Comparison of ENCODE assay signal across 11 cellular contexts in the genomic region with DNA sequence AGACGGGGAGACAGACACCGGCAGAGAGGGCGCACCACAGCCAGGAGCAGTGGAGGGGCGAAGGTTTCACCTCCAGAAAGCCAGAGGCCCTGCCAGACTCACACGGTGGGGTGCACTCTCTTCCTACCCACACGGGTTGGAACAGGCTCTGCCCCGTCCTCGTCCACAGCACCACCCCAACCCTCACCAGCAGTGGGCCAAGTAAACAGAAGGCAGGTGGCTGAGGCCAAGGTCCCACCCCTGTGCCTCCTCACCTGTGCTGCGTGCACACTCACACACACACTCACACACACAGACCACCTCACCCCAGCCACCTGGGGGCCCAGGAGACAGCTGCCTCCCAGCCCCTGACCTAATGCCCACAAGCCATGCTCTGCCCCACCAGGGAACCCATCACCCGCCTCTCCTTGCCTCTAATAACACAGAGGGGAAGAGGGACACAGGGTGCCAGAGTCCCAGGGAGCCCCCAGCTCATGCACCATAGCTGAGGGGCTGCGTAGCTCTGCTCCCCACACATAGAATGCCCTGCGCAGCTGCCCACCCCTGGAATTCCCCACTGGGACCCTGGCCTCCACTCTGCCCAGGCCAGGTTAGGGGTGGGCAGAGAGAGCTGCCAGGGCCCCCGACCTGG. TPM values are rescaled to one million over a fixed set of nuclear protein-coding genes. Genes with fewer than 3 reads are reported as not detected.
DNase-seq lines count a peak whose midpoint lies in the region; ATAC-seq and TF ChIP-seq lines count a peak whose summit lies in the region.
"Had no signal": no experiment of that assay in that cellular context is flagged by ENCODE, and none has a peak within 500 bp of the region (broad histone marks: within the 10 kb centered on the region; RNA-seq: fewer than 3 reads in every experiment).

No MANE protein-coding gene starts in this region.

- peak overlapping the region; percentile 95 for H3K4me3 Mint-ChIP-seq in chondrocyte (ENCODE audit: unreplicated experiment)

- H3K36me3 ChIP-seq in Karpas-422 (ENCODE audit: insufficient read depth, low read length) (no peaks in the 10 kb centered on the region), lower lobe of right lung (no peaks in the 10 kb centered on the region), suprapubic skin (no peaks in the 10 kb centered on the region)

- peak overlapping the region; percentile 3 for H3K4me2 ChIP-seq in Karpas-422 (ENCODE audit: low read depth, low read length, poor library complexity, severe bottlenecking)

- H3K27ac Mint-ChIP-seq in chondrocyte (ENCODE audit: unreplicated experiment): peak overlapping the region; percentile 96

- H2AFZ ChIP-seq in Karpas-422 (ENCODE audit: low read length): no peak overlapping the region

- DNase-seq in Karpas-422: no peak
- peak; percentile 83 for DNase-seq in chondrocyte (ENCODE audit: low spot score)
- no peak for DNase-seq in lower lobe of right lung
- no peak for DNase-seq in suprapubic skin (ENCODE audit: low spot score in 2 of 2)
- no peak for DNase-seq in NCI-H2029 (lab: John Stamatoyannopoulos, UW)
- no peak for DNase-seq in stimulated activated CD4-positive, alpha-beta T cell treated with anti-CD3 and anti-CD28 coated beads, Interleukin-12 subunit alpha, Interleukin-12 subunit beta, amount 100 ng/mL, for 4 hours
- DNase-seq in putamen (ENCODE audit: low spot score): no peak
- no peak for DNase-seq in foreskin fibroblast
- DNase-seq: NCI-H1930 had no signal

- intact Hi-C loops in lower lobe of right lung (cut with DNase I): no loop called here

- TF ChIP-seq CTCF in chondrocyte (IDR thresholded peaks at IDR 0.05) (no peak), lower lobe of right lung (IDR thresholded peaks at IDR 0.05) (no peak), suprapubic skin (IDR thresholded peaks at IDR 0.05) (no peak), foreskin fibroblast (IDR thresholded peaks at IDR 0.05; ENCODE audit: low read depth, low read length) (no peak)

- peaks cover 9% of the 10 kb centered on the region; the same call in 1 of the 2 replicates for H4K20me1 ChIP-seq in Karpas-422 (ENCODE audit: insufficient read depth, low read depth, low read length)

- ATAC-seq in lower lobe of right lung: peak; percentile 5 to 7

- 24% methylated on average over 12 of the region's 13 CpGs for WGBS in suprapubic skin

- H3K9me2 ChIP-seq in Karpas-422 (replicated peaks; ENCODE audit: insufficient read depth, low read length): no peaks in the 10 kb centered on the region

- peaks cover 72% of the 10 kb centered on the region for H3K4me1 Mint-ChIP-seq in chondrocyte (ENCODE audit: low read depth)

- TF ChIP-seq POLR2A in suprapubic skin (IDR thresholded peaks at IDR 0.05): no peak

- no peak overlapping the region for H3K27ac ChIP-seq in Karpas-422 (ENCODE audit: low read length)
- peak overlapping the region; percentile 95 for H3K27ac ChIP-seq in lower lobe of right lung
- peak overlapping the region; percentile 97 for H3K27ac ChIP-seq in suprapubic skin

- peaks cover 38% of the 10 kb centered on the region for H3K4me1 ChIP-seq in Karpas-422 (ENCODE audit: low read length)
- H3K4me1 ChIP-seq in lower lobe of right lung: peaks cover 74% of the 10 kb centered on the region
- H3K4me1 ChIP-seq in suprapubic skin: peaks cover 72% of the 10 kb centered on the region

- no peaks in the 10 kb centered on the region for H3K9me3 ChIP-seq in Karpas-422 (ENCODE audit: low read length)
- H3K9me3 ChIP-seq in lower lobe of right lung: no peaks in the 10 kb centered on the region
- H3K9me3 ChIP-seq in suprapubic skin: no peaks in the 10 kb centered on the region

- no peaks in the 10 kb centered on the region for H3K9me3 Mint-ChIP-seq in chondrocyte (ENCODE audit: low read depth)

- no peaks in the 10 kb centered on the region for H3K27me3 Mint-ChIP-seq in chondrocyte (ENCODE audit: low read depth)

- H3K9ac ChIP-seq in Karpas-422 (ENCODE audit: low read length): 0 out of 2 replicates have a peak overlapping the region, but pooled peaks have one; percentile 10

- H3K4me3 ChIP-seq in Karpas-422 (ENCODE audit: low read length) (no peak overlapping the region; the same call in 1 of the 2 replicates), lower lobe of right lung (peak overlapping the region; percentile 43), suprapubic skin (peak overlapping the region; percentile 95), foreskin fibroblast (ENCODE audit: low read depth in 1 of 2, low read length in 2 of 2) (peak overlapping the region in 1 of 2 donors; percentile 28)

- no peak for TF ChIP-seq EP300 in suprapubic skin (IDR thresholded peaks at IDR 0.05)

- H3K79me2 ChIP-seq in Karpas-422 (ENCODE audit: low read length): peaks cover 76% of the 10 kb centered on the region

- H3K27me3 ChIP-seq in Karpas-422 (ENCODE audit: low read length): no peaks in the 10 kb centered on the region
- no peaks in the 10 kb centered on the region for H3K27me3 ChIP-seq in lower lobe of right lung (ENCODE audit: low read depth)
- no peaks in the 10 kb centered on the region for H3K27me3 ChIP-seq in suprapubic skin

- H3K36me3 Mint-ChIP-seq in chondrocyte (ENCODE audit: low read depth): no peaks in the 10 kb centered on the region

RNA-seq across cellular contexts. Expression of gene CYB5R3, which starts 3.1 kb away (rescaled TPM):
- total RNA-seq in Karpas-422 (2014; rRNA removed; shearing (Covaris generic); ENCODE audit: low replicate concordance): 27.5 and 30.1 TPM in 2 replicates
- 279 to 383 TPM (median 382 TPM) in 3 replicates for total RNA-seq in chondrocyte
- total RNA-seq in lower lobe of right lung: 219 TPM
- 100 to 1,000 TPM; 107 to 159 (median 138) TPM for total RNA-seq in suprapubic skin

RNA-seq across cellular contexts. Expression of gene ATP5MGL, which starts 5.7 kb away (rescaled TPM):
- not detected in 2 replicates for total RNA-seq in Karpas-422 (2014; rRNA removed; shearing (Covaris generic); ENCODE audit: low replicate concordance)
- 0.85 to 1.8 TPM in 2 of 3 replicates, not detected in the other for total RNA-seq in chondrocyte
- total RNA-seq in lower lobe of right lung: 1.0 TPM
- 1 to 10 TPM in 3 of 4 donors, not detected in 1; 1.3 to 3.9 (median 1.5) TPM for total RNA-seq in suprapubic skin
- total RNA-seq: Daoy, omental fat pad had no signal

RNA-seq across cellular contexts. Expression of gene POLDIP3, which starts 31.4 kb away (rescaled TPM):
- total RNA-seq in Karpas-422 (2014; rRNA removed; shearing (Covaris generic); ENCODE audit: low replicate concordance): 28.7 and 39.2 TPM in 2 replicates
- total RNA-seq in chondrocyte: 47.3 to 49.2 TPM (median 48.0 TPM) in 3 replicates
- 75.0 TPM for total RNA-seq in lower lobe of right lung
- 10 to 100 TPM; 32.4 to 61.1 (median 45.7) TPM for total RNA-seq in suprapubic skin
